In genomic region chr9:26955921-26956886, GRCh38 we compare ENCODE assay signal across 8 cellular contexts. TPM values are rescaled to one million over a fixed set of nuclear protein-coding genes. Genes with fewer than 3 reads are reported as not detected.
A peak's percentile ranks its signal among the peaks of the same experiment; 100 is the strongest.
DNase-seq lines count a peak whose midpoint lies in the region; ATAC-seq and TF ChIP-seq lines count a peak whose summit lies in the region.

Gene IFT74, plus strand, starts transcription at chr9:26956412. Its CDS starts 5,556 bp downstream, at chr9:26961968.

- H3K9me3 Mint-ChIP-seq in activated CD4-positive, alpha-beta T cell treated with anti-CD3 and anti-CD28 coated beads, Interleukin-2, amount 10 ng/mL, durations not matched to agents 7 days and 5 days = no peaks in the 10 kb centered on the region

- peak within 1 kb of the TSS; percentile 85 to 88 for H3K27ac ChIP-seq in coronary artery
- H3K27ac ChIP-seq in layer of hippocampus (ENCODE audit: low read depth, low read length) = peak within 1 kb of the TSS; percentile 91

- H3K4me1 Mint-ChIP-seq in activated CD4-positive, alpha-beta T cell treated with anti-CD3 and anti-CD28 coated beads, Interleukin-2, amount 10 ng/mL, durations not matched to agents 7 days and 5 days = peaks cover 38% of the 10 kb centered on the region

- peak within 1 kb of the TSS; percentile 87 for H3K4me3 Mint-ChIP-seq in activated CD4-positive, alpha-beta T cell treated with anti-CD3 and anti-CD28 coated beads, Interleukin-2, amount 10 ng/mL, durations not matched to agents 7 days and 5 days

- H3K27ac Mint-ChIP-seq in activated CD4-positive, alpha-beta T cell treated with anti-CD3 and anti-CD28 coated beads, Interleukin-2, amount 10 ng/mL, durations not matched to agents 7 days and 5 days = peak within 1 kb of the TSS; percentile 94

- H3K27me3 Mint-ChIP-seq in activated CD4-positive, alpha-beta T cell treated with anti-CD3 and anti-CD28 coated beads, Interleukin-2, amount 10 ng/mL, durations not matched to agents 7 days and 5 days = no peaks in the 10 kb centered on the region

- POLR2A ChIA-PET in activated CD4-positive, alpha-beta T cell treated with anti-CD3 and anti-CD28 coated beads, Interleukin-2, amount 10 ng/mL, durations not matched to agents 7 days and 5 days (lab: Charles Lee) = interaction anchor here (1.7 kb wide), 1 partner anchor 9 kb away, joined by 9 read pairs; the partner anchor contains the start of gene PLAA

- H3K36me3 Mint-ChIP-seq in activated CD4-positive, alpha-beta T cell treated with anti-CD3 and anti-CD28 coated beads, Interleukin-2, amount 10 ng/mL, durations not matched to agents 7 days and 5 days (ENCODE audit: low read depth) = no peaks in the 10 kb centered on the region

- ATAC-seq in HG03432 (IDR thresholded peaks at IDR 0.05; ENCODE audit: unreplicated experiment) = peak; percentile 100

- DNase-seq in AG20443 (ENCODE audit: low spot score) (peak; percentile 99), NCI-H510A treated with DMSO at 0.1 percent for 48 hours (lab: John Stamatoyannopoulos, UW) (peak; percentile 81), coronary artery (ENCODE audit: low spot score) (peak; percentile 98)
- peak; percentile 97 for DNase-seq in activated CD4-positive, alpha-beta T cell treated with anti-CD3 and anti-CD28 coated beads, Interleukin-2, amount 10 ng/mL, durations not matched to agents 7 days and 5 days
- DNase-seq in stimulated activated CD4-positive, alpha-beta T cell treated with anti-CD3 and anti-CD28 coated beads, Interleukin-1b, Interleukin-23, amount 100 ng/mL, for 24 hours (ENCODE audit: low read depth in 4 of 4, low spot score in 1 of 4) = peak; percentile 81 to 90 (median 88)

- TF ChIP-seq CTCF in coronary artery (IDR thresholded peaks at IDR 0.05) = no peak

- no peaks in the 10 kb centered on the region for H3K27me3 ChIP-seq in layer of hippocampus (ENCODE audit: control insufficient read depth, insufficient read depth, low read length)

- CTCF ChIA-PET in activated CD4-positive, alpha-beta T cell treated with anti-CD3 and anti-CD28 coated beads, Interleukin-2, amount 10 ng/mL, durations not matched to agents 7 days and 5 days (lab: Charles Lee) = interaction anchor here (0.6 to 1.4 kb wide), 3 partner anchors 25 to 588 kb away, joined by 3 to 4 read pairs (median 3); no protein-coding TSS in a partner anchor

- TF ChIP-seq POLR2A in GM19193 (IDR thresholded peaks at IDR 0.05; ENCODE audit: extremely low read depth, insufficient read depth, insufficient read length) = peak; percentile 73

- peak within 1 kb of the TSS; percentile 78 for H3K4me3 ChIP-seq in coronary artery

RNA-seq across cellular contexts. Expression of gene IFT74, which starts in this region (rescaled TPM):
- total RNA-seq in activated CD4-positive, alpha-beta T cell treated with anti-CD3 and anti-CD28 coated beads, Interleukin-2, amount 10 ng/mL, durations not matched to agents 7 days and 5 days = 1 to 10 TPM; 7.2 to 7.7 TPM

Comparison
In these comparisons a context has a peak if more than half of its experiments do, and no peak if none do; other contexts are left out.
1. Peak in every context shown above with its lines: DNase-seq, ATAC-seq, H3K4me3 ChIP-seq and H3K27ac ChIP-seq.